In genomic region chr4:2044542-2045517, GRCh38 we compare ENCODE assay signal across 19 cellular contexts. TPM values are rescaled to one million over a fixed set of nuclear protein-coding genes. Genes with fewer than 3 reads are reported as not detected.
DNase-seq lines count a peak whose midpoint lies in the region; ATAC-seq and TF ChIP-seq lines count a peak whose summit lies in the region.
"Had no signal": no experiment of that assay in that cellular context is flagged by ENCODE, and none has a peak within 500 bp of the region (broad histone marks: within the 10 kb centered on the region; RNA-seq: fewer than 3 reads in every experiment).

No MANE protein-coding gene starts in this region.

- H2BK12ac ChIP-seq in mesenchymal stem cell (ENCODE audit: low read length in 2 of 2), result no peak overlapping the region

- H3K4me2 ChIP-seq in mesenchymal stem cell (ENCODE audit: low read length, poor library complexity, severe bottlenecking), result no peak overlapping the region

- intact Hi-C loops in activated CD4-positive, alpha-beta memory T cell treated with anti-CD3 and anti-CD28 coated beads for 36 hours (cut with micrococcal nuclease), result no loop called here
- intact Hi-C loops in psoas muscle (cut with DNase I), result no loop called here

- peak; percentile 16 for DNase-seq in activated CD4-positive, alpha-beta memory T cell treated with anti-CD3 and anti-CD28 coated beads, Interleukin-2, amount 10 ng/mL, durations not matched to agents 7 days and 5 days
- no peak for DNase-seq in activated CD4-positive, alpha-beta memory T cell treated with anti-CD3 and anti-CD28 coated beads for 36 hours
- peak; percentile 2 for DNase-seq in GM19238 (ENCODE audit: insufficient read length, low spot score)
- DNase-seq in mesenchymal stem cell, result no peak
- no peak for DNase-seq in HK-2 (ENCODE audit: unreplicated experiment)
- no peak for DNase-seq in activated CD8-positive, alpha-beta T cell treated with anti-CD3 and anti-CD28 coated beads, Interleukin-2, amount 10 ng/mL, durations not matched to agents 7 days and 5 days
- DNase-seq in psoas muscle, result no peak
- DNase-seq: EL, MV-4-11, NCI-H1436, NCI-H2029, NCI-H2171, NCI-H748 treated with DMSO at 0.1 percent for 48 hours, SJCRH30 had no signal

- no peak overlapping the region for H3K27ac ChIP-seq in mesenchymal stem cell (ENCODE audit: low read length, poor library complexity, severe bottlenecking)
- H3K27ac ChIP-seq in psoas muscle, result no peak overlapping the region
- H3K27ac ChIP-seq: HL-60, RWPE1, SJCRH30 had no signal

- no peak overlapping the region for H2AK5ac ChIP-seq in mesenchymal stem cell (ENCODE audit: low read length, severe bottlenecking)

- H3K4ac ChIP-seq in mesenchymal stem cell (ENCODE audit: low read depth in 1 of 2, low read length in 2 of 2), result no peak overlapping the region

- H2AFZ ChIP-seq in mesenchymal stem cell (ENCODE audit: low read depth, low read length), result no peak overlapping the region

- H3K27me3 Mint-ChIP-seq in activated CD4-positive, alpha-beta memory T cell treated with anti-CD3 and anti-CD28 coated beads, Interleukin-2, amount 10 ng/mL, durations not matched to agents 7 days and 5 days, result peaks cover 11% of the 10 kb centered on the region
- peaks cover 17% of the 10 kb centered on the region for H3K27me3 Mint-ChIP-seq in activated CD4-positive, alpha-beta memory T cell treated with anti-CD3 and anti-CD28 coated beads for 36 hours
- H3K27me3 Mint-ChIP-seq in stimulated activated memory B cell treated with anti-CD40 and anti-IgM and Interleukin-4, amounts not matched to agents 10 μg/mL and 1 μg/mL and 100 μg/mL, for 72 hours, result peaks cover 54% of the 10 kb centered on the region
- peaks cover 10% of the 10 kb centered on the region for H3K27me3 Mint-ChIP-seq in activated CD8-positive, alpha-beta T cell treated with anti-CD3 and anti-CD28 coated beads, Interleukin-2, amount 10 ng/mL, durations not matched to agents 7 days and 5 days (ENCODE audit: low read depth)

- H3K4me3 ChIP-seq in mesenchymal stem cell (ENCODE audit: insufficient read depth in 1 of 2, low read depth in 1 of 2, low read length in 2 of 2) (no peak overlapping the region), psoas muscle (no peak overlapping the region)
- H3K4me3 ChIP-seq: HAP-1, SJCRH30 had no signal

- no peaks in the 10 kb centered on the region for H3K9me3 Mint-ChIP-seq in activated CD4-positive, alpha-beta memory T cell treated with anti-CD3 and anti-CD28 coated beads, Interleukin-2, amount 10 ng/mL, durations not matched to agents 7 days and 5 days
- H3K9me3 Mint-ChIP-seq in activated CD4-positive, alpha-beta memory T cell treated with anti-CD3 and anti-CD28 coated beads for 36 hours, result no peaks in the 10 kb centered on the region
- H3K9me3 Mint-ChIP-seq in stimulated activated memory B cell treated with anti-CD40 and anti-IgM and Interleukin-4, amounts not matched to agents 10 μg/mL and 1 μg/mL and 100 μg/mL, for 72 hours, result no peaks in the 10 kb centered on the region
- H3K9me3 Mint-ChIP-seq in activated CD8-positive, alpha-beta T cell treated with anti-CD3 and anti-CD28 coated beads, Interleukin-2, amount 10 ng/mL, durations not matched to agents 7 days and 5 days (ENCODE audit: insufficient read depth), result no peaks in the 10 kb centered on the region

- CTCF ChIA-PET in activated CD4-positive, alpha-beta memory T cell treated with anti-CD3 and anti-CD28 coated beads, Interleukin-2, amount 10 ng/mL, durations not matched to agents 7 days and 5 days (lab: Charles Lee), result no interaction called here
- CTCF ChIA-PET in activated CD4-positive, alpha-beta memory T cell treated with anti-CD3 and anti-CD28 coated beads for 36 hours (lab: Charles Lee), result no interaction called here
- CTCF ChIA-PET in activated CD8-positive, alpha-beta T cell treated with anti-CD3 and anti-CD28 coated beads, Interleukin-2, amount 10 ng/mL, durations not matched to agents 7 days and 5 days (lab: Charles Lee), result no interaction called here

- H4K91ac ChIP-seq in mesenchymal stem cell (ENCODE audit: low read length), result no peak overlapping the region

- no peak overlapping the region for H2BK120ac ChIP-seq in mesenchymal stem cell (ENCODE audit: low read depth, low read length)

- no peak overlapping the region for H3K4me3 Mint-ChIP-seq in activated CD4-positive, alpha-beta memory T cell treated with anti-CD3 and anti-CD28 coated beads, Interleukin-2, amount 10 ng/mL, durations not matched to agents 7 days and 5 days
- H3K4me3 Mint-ChIP-seq in activated CD4-positive, alpha-beta memory T cell treated with anti-CD3 and anti-CD28 coated beads for 36 hours, result no peak overlapping the region
- no peak overlapping the region for H3K4me3 Mint-ChIP-seq in stimulated activated memory B cell treated with anti-CD40 and anti-IgM and Interleukin-4, amounts not matched to agents 10 μg/mL and 1 μg/mL and 100 μg/mL, for 72 hours
- H3K4me3 Mint-ChIP-seq in activated CD8-positive, alpha-beta T cell treated with anti-CD3 and anti-CD28 coated beads, Interleukin-2, amount 10 ng/mL, durations not matched to agents 7 days and 5 days, result no peak overlapping the region
- H3K4me3 Mint-ChIP-seq: CD14-positive monocyte had no signal

- no peak overlapping the region for H2BK5ac ChIP-seq in mesenchymal stem cell (ENCODE audit: low read depth, low read length, poor library complexity, severe bottlenecking)

- peak overlapping the region; percentile 19 for H4K8ac ChIP-seq in mesenchymal stem cell (ENCODE audit: low read length)

- POLR2A ChIA-PET in activated CD4-positive, alpha-beta memory T cell treated with anti-CD3 and anti-CD28 coated beads, Interleukin-2, amount 10 ng/mL, durations not matched to agents 7 days and 5 days (lab: Charles Lee), result interaction anchor here (0.8 to 1.0 kb wide), 2 partner anchors 7 to 9 kb away, joined by 3 read pairs; no protein-coding TSS in a partner anchor
- POLR2A ChIA-PET in activated CD4-positive, alpha-beta memory T cell treated with anti-CD3 and anti-CD28 coated beads for 36 hours (lab: Charles Lee), result no interaction called here
- POLR2A ChIA-PET in activated CD8-positive, alpha-beta T cell treated with anti-CD3 and anti-CD28 coated beads, Interleukin-2, amount 10 ng/mL, durations not matched to agents 7 days and 5 days (lab: Charles Lee), result no interaction called here

- 94% methylated on average over 18 of the region's 18 CpGs for WGBS in mesenchymal stem cell
- WGBS in psoas muscle, 3 donors, result 80 to 88% (median 86%) methylated on average over 18 of the region's 18 CpGs

- no peak for TF ChIP-seq CTCF in psoas muscle (IDR thresholded peaks at IDR 0.05)

- H3K9me3 ChIP-seq in mesenchymal stem cell (ENCODE audit: control insufficient read depth, low read length) (peaks cover 6% of the 10 kb centered on the region), psoas muscle (no peaks in the 10 kb centered on the region)
- H3K9me3 ChIP-seq: HAP-1, SJCRH30 had no signal

- H3K79me1 ChIP-seq in mesenchymal stem cell (replicated peaks; ENCODE audit: low read length, poor library complexity, severe bottlenecking), result peaks cover 8% of the 10 kb centered on the region

- H3K27me3 ChIP-seq in mesenchymal stem cell (ENCODE audit: control insufficient read depth in 1 of 2, insufficient read depth in 1 of 2, low read length in 2 of 2), result peaks cover 14 to 34% of the 10 kb centered on the region in 2 experiments
- peaks cover 0 to 37% (median 18%) of the 10 kb centered on the region in 3 donors for H3K27me3 ChIP-seq in psoas muscle (ENCODE audit: insufficient read depth in 3 of 3, low read length in 2 of 3)
- H3K27me3 ChIP-seq: SJCRH30 had no signal

- H3K18ac ChIP-seq in mesenchymal stem cell (ENCODE audit: low read depth in 1 of 2, low read length in 2 of 2), result no peak overlapping the region

- H3K4me1 ChIP-seq in mesenchymal stem cell (ENCODE audit: control insufficient read depth, insufficient read depth, low read depth, low read length) (peaks cover 38% of the 10 kb centered on the region), psoas muscle (peaks cover 12% of the 10 kb centered on the region)
- H3K4me1 ChIP-seq: HAP-1, SJCRH30 had no signal

- peaks cover 4% of the 10 kb centered on the region for H3K4me1 Mint-ChIP-seq in activated CD4-positive, alpha-beta memory T cell treated with anti-CD3 and anti-CD28 coated beads, Interleukin-2, amount 10 ng/mL, durations not matched to agents 7 days and 5 days
- peaks cover 4% of the 10 kb centered on the region for H3K4me1 Mint-ChIP-seq in activated CD4-positive, alpha-beta memory T cell treated with anti-CD3 and anti-CD28 coated beads for 36 hours (ENCODE audit: low read depth)
- H3K4me1 Mint-ChIP-seq in stimulated activated memory B cell treated with anti-CD40 and anti-IgM and Interleukin-4, amounts not matched to agents 10 μg/mL and 1 μg/mL and 100 μg/mL, for 72 hours, result peaks cover 10% of the 10 kb centered on the region
- H3K4me1 Mint-ChIP-seq in activated CD8-positive, alpha-beta T cell treated with anti-CD3 and anti-CD28 coated beads, Interleukin-2, amount 10 ng/mL, durations not matched to agents 7 days and 5 days (ENCODE audit: low read depth), result no peaks in the 10 kb centered on the region

- H3K23ac ChIP-seq in mesenchymal stem cell (ENCODE audit: low read length in 2 of 2), result no peak overlapping the region

- peaks cover 0 to 14% of the 10 kb centered on the region in 2 experiments for H3K36me3 ChIP-seq in mesenchymal stem cell (ENCODE audit: control insufficient read depth in 1 of 2, insufficient read depth in 2 of 2, low read depth in 1 of 2, low read length in 2 of 2)
- H3K36me3 ChIP-seq in psoas muscle (ENCODE audit: insufficient read depth in 1 of 2, low read depth in 1 of 2), result no peaks in the 10 kb centered on the region
- H3K36me3 ChIP-seq: HAP-1, SJCRH30 had no signal

- H3K27ac Mint-ChIP-seq in activated CD4-positive, alpha-beta memory T cell treated with anti-CD3 and anti-CD28 coated beads, Interleukin-2, amount 10 ng/mL, durations not matched to agents 7 days and 5 days, result no peak overlapping the region
- no peak overlapping the region for H3K27ac Mint-ChIP-seq in activated CD4-positive, alpha-beta memory T cell treated with anti-CD3 and anti-CD28 coated beads for 36 hours
- peak overlapping the region; percentile 65 for H3K27ac Mint-ChIP-seq in stimulated activated memory B cell treated with anti-CD40 and anti-IgM and Interleukin-4, amounts not matched to agents 10 μg/mL and 1 μg/mL and 100 μg/mL, for 72 hours
- H3K27ac Mint-ChIP-seq in activated CD8-positive, alpha-beta T cell treated with anti-CD3 and anti-CD28 coated beads, Interleukin-2, amount 10 ng/mL, durations not matched to agents 7 days and 5 days, result no peak overlapping the region

- no peak overlapping the region for H3K9ac ChIP-seq in mesenchymal stem cell (ENCODE audit: low read length)

- ATAC-seq in stimulated activated memory B cell treated with anti-CD40 and anti-IgM and Interleukin-4, amounts not matched to agents 10 μg/mL and 1 μg/mL and 100 μg/mL, for 72 hours, result no peak
- ATAC-seq in activated CD8-positive, alpha-beta T cell treated with anti-CD3 and anti-CD28 coated beads, Interleukin-2, amount 10 ng/mL, durations not matched to agents 7 days and 5 days, result no peak
- ATAC-seq in psoas muscle, result no peak

- no peak overlapping the region for H3K14ac ChIP-seq in mesenchymal stem cell (ENCODE audit: low read length in 2 of 2)

- H2BK15ac ChIP-seq in mesenchymal stem cell (ENCODE audit: low read depth, poor library complexity, severe bottlenecking), result no peak overlapping the region

- no peaks in the 10 kb centered on the region for H3K36me3 Mint-ChIP-seq in activated CD4-positive, alpha-beta memory T cell treated with anti-CD3 and anti-CD28 coated beads, Interleukin-2, amount 10 ng/mL, durations not matched to agents 7 days and 5 days (ENCODE audit: low read depth)
- no peaks in the 10 kb centered on the region for H3K36me3 Mint-ChIP-seq in activated CD4-positive, alpha-beta memory T cell treated with anti-CD3 and anti-CD28 coated beads for 36 hours
- peaks cover 7% of the 10 kb centered on the region for H3K36me3 Mint-ChIP-seq in stimulated activated memory B cell treated with anti-CD40 and anti-IgM and Interleukin-4, amounts not matched to agents 10 μg/mL and 1 μg/mL and 100 μg/mL, for 72 hours
- H3K36me3 Mint-ChIP-seq in activated CD8-positive, alpha-beta T cell treated with anti-CD3 and anti-CD28 coated beads, Interleukin-2, amount 10 ng/mL, durations not matched to agents 7 days and 5 days (ENCODE audit: low read depth), result no peaks in the 10 kb centered on the region

RNA-seq across cellular contexts. Expression of gene NAT8L, which starts 14.3 kb away (rescaled TPM):
- total RNA-seq in activated CD4-positive, alpha-beta memory T cell treated with anti-CD3 and anti-CD28 coated beads, Interleukin-2, amount 10 ng/mL, durations not matched to agents 7 days and 5 days, result under 1 TPM; 0.08 to 0.10 TPM
- total RNA-seq in activated CD4-positive, alpha-beta memory T cell treated with anti-CD3 and anti-CD28 coated beads for 36 hours, result under 1 TPM; 0.19 to 0.29 TPM
- polyA plus RNA-seq in mesenchymal stem cell (2013, experiment 1 of 2), result 0.14 TPM
- polyA plus RNA-seq in mesenchymal stem cell (2013, experiment 2 of 2), result 0.12 TPM
- total RNA-seq in activated CD8-positive, alpha-beta T cell treated with anti-CD3 and anti-CD28 coated beads, Interleukin-2, amount 10 ng/mL, durations not matched to agents 7 days and 5 days, result under 1 TPM in 1 of 2 experiments, not detected in 1; 0.05 TPM
- 1 to 10 TPM; 3.4 to 7.2 (median 4.8) TPM for total RNA-seq in psoas muscle
- polyA plus RNA-seq in psoas muscle, result 1 to 10 TPM in 2 of 3 donors, under 1 TPM in 1; 0.72 to 1.7 (median 1.5) TPM
- polyA plus RNA-seq: CD14-positive monocyte had no signal

RNA-seq across cellular contexts. Expression of gene NELFA, which starts 36.1 kb away (rescaled TPM):
- 10 to 100 TPM; 34.2 to 36.0 TPM for total RNA-seq in activated CD4-positive, alpha-beta memory T cell treated with anti-CD3 and anti-CD28 coated beads, Interleukin-2, amount 10 ng/mL, durations not matched to agents 7 days and 5 days
- 10 to 100 TPM; 39.5 to 41.5 TPM for total RNA-seq in activated CD4-positive, alpha-beta memory T cell treated with anti-CD3 and anti-CD28 coated beads for 36 hours
- polyA plus RNA-seq in mesenchymal stem cell (2013, experiment 1 of 2), result 14.9 TPM
- polyA plus RNA-seq in mesenchymal stem cell (2013, experiment 2 of 2), result 15.1 TPM
- 10 to 100 TPM; 32.2 to 35.6 TPM for total RNA-seq in activated CD8-positive, alpha-beta T cell treated with anti-CD3 and anti-CD28 coated beads, Interleukin-2, amount 10 ng/mL, durations not matched to agents 7 days and 5 days
- 10 to 100 TPM; 11.4 to 20.2 (median 12.2) TPM for total RNA-seq in psoas muscle
- polyA plus RNA-seq in psoas muscle, result 10 to 100 TPM; 13.2 to 16.5 (median 15.2) TPM

Comparison
In these comparisons a context has a peak if more than half of its experiments do, and no peak if none do; other contexts are left out.
1. DNase-seq: peak in activated CD4-positive, alpha-beta memory T cell treated with anti-CD3 and anti-CD28 coated beads, Interleukin-2, amount 10 ng/mL, durations not matched to agents 7 days and 5 days (single experiment) and GM19238 (single experiment); none in activated CD4-positive, alpha-beta memory T cell treated with anti-CD3 and anti-CD28 coated beads for 36 hours (single experiment), mesenchymal stem cell (single experiment), HK-2 (single experiment), activated CD8-positive, alpha-beta T cell treated with anti-CD3 and anti-CD28 coated beads, Interleukin-2, amount 10 ng/mL, durations not matched to agents 7 days and 5 days (single experiment) and psoas muscle (0 of 2).